ENCODE assay signal across 1 cellular context in genomic region chr6:75524322-75524972, GRCh38.
TF ChIP-seq lines count a peak whose summit lies in the region.

No MANE protein-coding gene starts in this region.

TF ChIP-seq in GM23338, 12 proteins besides CTCF, POLR2A, EP300 and RAD21 (continued from another document):
- TF ChIP-seq, protein P1, sequence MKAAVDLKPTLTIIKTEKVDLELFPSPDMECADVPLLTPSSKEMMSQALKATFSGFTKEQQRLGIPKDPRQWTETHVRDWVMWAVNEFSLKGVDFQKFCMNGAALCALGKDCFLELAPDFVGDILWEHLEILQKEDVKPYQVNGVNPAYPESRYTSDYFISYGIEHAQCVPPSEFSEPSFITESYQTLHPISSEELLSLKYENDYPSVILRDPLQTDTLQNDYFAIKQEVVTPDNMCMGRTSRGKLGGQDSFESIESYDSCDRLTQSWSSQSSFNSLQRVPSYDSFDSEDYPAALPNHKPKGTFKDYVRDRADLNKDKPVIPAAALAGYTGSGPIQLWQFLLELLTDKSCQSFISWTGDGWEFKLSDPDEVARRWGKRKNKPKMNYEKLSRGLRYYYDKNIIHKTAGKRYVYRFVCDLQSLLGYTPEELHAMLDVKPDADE (IDR thresholded peaks at IDR 0.05), result no peak
- TF ChIP-seq, protein P2, sequence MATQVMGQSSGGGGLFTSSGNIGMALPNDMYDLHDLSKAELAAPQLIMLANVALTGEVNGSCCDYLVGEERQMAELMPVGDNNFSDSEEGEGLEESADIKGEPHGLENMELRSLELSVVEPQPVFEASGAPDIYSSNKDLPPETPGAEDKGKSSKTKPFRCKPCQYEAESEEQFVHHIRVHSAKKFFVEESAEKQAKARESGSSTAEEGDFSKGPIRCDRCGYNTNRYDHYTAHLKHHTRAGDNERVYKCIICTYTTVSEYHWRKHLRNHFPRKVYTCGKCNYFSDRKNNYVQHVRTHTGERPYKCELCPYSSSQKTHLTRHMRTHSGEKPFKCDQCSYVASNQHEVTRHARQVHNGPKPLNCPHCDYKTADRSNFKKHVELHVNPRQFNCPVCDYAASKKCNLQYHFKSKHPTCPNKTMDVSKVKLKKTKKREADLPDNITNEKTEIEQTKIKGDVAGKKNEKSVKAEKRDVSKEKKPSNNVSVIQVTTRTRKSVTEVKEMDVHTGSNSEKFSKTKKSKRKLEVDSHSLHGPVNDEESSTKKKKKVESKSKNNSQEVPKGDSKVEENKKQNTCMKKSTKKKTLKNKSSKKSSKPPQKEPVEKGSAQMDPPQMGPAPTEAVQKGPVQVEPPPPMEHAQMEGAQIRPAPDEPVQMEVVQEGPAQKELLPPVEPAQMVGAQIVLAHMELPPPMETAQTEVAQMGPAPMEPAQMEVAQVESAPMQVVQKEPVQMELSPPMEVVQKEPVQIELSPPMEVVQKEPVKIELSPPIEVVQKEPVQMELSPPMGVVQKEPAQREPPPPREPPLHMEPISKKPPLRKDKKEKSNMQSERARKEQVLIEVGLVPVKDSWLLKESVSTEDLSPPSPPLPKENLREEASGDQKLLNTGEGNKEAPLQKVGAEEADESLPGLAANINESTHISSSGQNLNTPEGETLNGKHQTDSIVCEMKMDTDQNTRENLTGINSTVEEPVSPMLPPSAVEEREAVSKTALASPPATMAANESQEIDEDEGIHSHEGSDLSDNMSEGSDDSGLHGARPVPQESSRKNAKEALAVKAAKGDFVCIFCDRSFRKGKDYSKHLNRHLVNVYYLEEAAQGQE (IDR thresholded peaks at IDR 0.05; ENCODE audit: unreplicated experiment), result no peak
- no peak for TF ChIP-seq ZNF331 (CRISPR knock-in tag; IDR thresholded peaks at IDR 0.05; ENCODE audit: low read depth)
- TF ChIP-seq NANOG (IDR thresholded peaks at IDR 0.05; ENCODE audit: borderline replicate concordance), result no peak
TF ChIP-seq in GM23338: peak in this region for 0.
